Comparison of ENCODE assay signal across 14 cellular contexts in the genomic region with DNA sequence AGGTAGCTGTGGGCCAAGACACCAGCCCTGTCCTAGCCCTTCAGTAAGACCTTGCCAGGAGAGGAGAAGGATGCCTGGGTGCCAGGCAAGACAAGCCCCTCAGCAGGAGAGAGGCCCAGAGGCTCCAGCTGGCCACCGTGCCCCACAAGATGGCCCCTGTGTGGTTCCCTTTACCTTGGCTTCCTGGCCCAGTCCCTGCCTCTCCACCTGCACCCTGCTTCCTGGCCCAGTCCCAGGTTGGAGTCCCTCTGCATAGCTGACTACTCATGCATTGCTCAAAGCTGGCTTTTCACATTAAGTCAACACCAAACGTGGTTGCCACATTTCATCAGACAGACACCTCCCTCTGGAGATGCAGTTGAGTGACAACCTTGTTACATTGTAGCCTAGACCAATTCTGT. TPM values are rescaled to one million over a fixed set of nuclear protein-coding genes. Genes with fewer than 3 reads are reported as not detected.
DNase-seq lines count a peak whose midpoint lies in the region; ATAC-seq, FAIRE-seq and TF ChIP-seq lines count a peak whose summit lies in the region.
"Had no signal": no experiment of that assay in that cellular context is flagged by ENCODE, and none has a peak within 500 bp of the region (broad histone marks: within the 10 kb centered on the region; RNA-seq: fewer than 3 reads in every experiment).

No MANE protein-coding gene starts in this region.

- H3K4me3 Mint-ChIP-seq in activated CD8-positive, alpha-beta T cell treated with anti-CD3 and anti-CD28 coated beads, Interleukin-2, amount 10 ng/mL, durations not matched to agents 7 days and 5 days: no peak overlapping the region
- H3K4me3 Mint-ChIP-seq in activated CD8-positive, alpha-beta T cell treated with anti-CD3 and anti-CD28 coated beads for 36 hours: no peak overlapping the region
- H3K4me3 Mint-ChIP-seq: CD14-positive monocyte had no signal

- no peaks in the 10 kb centered on the region for H3K79me2 ChIP-seq in smooth muscle cell (ENCODE audit: low read depth)

- peak; percentile 80 for FAIRE-seq in bronchial epithelial cell (lab: Jason Lieb, UNC)

- H3K27me3 ChIP-seq in bronchial epithelial cell (ENCODE audit: control insufficient read depth, insufficient read depth, low read length): peaks cover 11% of the 10 kb centered on the region
- H3K27me3 ChIP-seq in smooth muscle cell (ENCODE audit: low read depth): peaks cover 28% of the 10 kb centered on the region

- no peak for DNase-seq in activated CD8-positive, alpha-beta T cell treated with anti-CD3 and anti-CD28 coated beads, Interleukin-2, amount 10 ng/mL, durations not matched to agents 7 days and 5 days
- DNase-seq in activated CD8-positive, alpha-beta T cell treated with anti-CD3 and anti-CD28 coated beads for 36 hours: no peak
- peak; percentile 73 for DNase-seq in NAMALWA (ENCODE audit: low spot score)
- DNase-seq in bronchial epithelial cell (ENCODE audit: low read depth): peak; percentile 85
- no peak for DNase-seq in omental fat pad (ENCODE audit: low spot score)
- no peak for DNase-seq in smooth muscle cell (lab: John Stamatoyannopoulos, UW; ENCODE audit: unreplicated experiment)
- DNase-seq: activated naive CD4-positive, alpha-beta T cell; erythroblast; Kasumi-1; stimulated activated CD4-positive, alpha-beta T cell treated with anti-CD3 and anti-CD28 coated beads, Interleukin-4, amount 100 ng/mL, for 24 hours had no signal

- H2AFZ ChIP-seq in smooth muscle cell (ENCODE audit: low read depth): no peak overlapping the region

- 77% methylated on average over 2 of the region's 2 CpGs for WGBS in smooth muscle cell (ENCODE audit: low lambda C conversion rate)

- H3K9ac ChIP-seq in smooth muscle cell (ENCODE audit: low read depth): no peak overlapping the region

- H3K36me3 Mint-ChIP-seq in activated CD8-positive, alpha-beta T cell treated with anti-CD3 and anti-CD28 coated beads, Interleukin-2, amount 10 ng/mL, durations not matched to agents 7 days and 5 days (ENCODE audit: low read depth): peaks cover 15% of the 10 kb centered on the region
- peaks cover 15% of the 10 kb centered on the region for H3K36me3 Mint-ChIP-seq in activated CD8-positive, alpha-beta T cell treated with anti-CD3 and anti-CD28 coated beads for 36 hours (ENCODE audit: low read depth)

- no peaks in the 10 kb centered on the region for H3K9me3 Mint-ChIP-seq in activated CD8-positive, alpha-beta T cell treated with anti-CD3 and anti-CD28 coated beads, Interleukin-2, amount 10 ng/mL, durations not matched to agents 7 days and 5 days (ENCODE audit: insufficient read depth)
- no peaks in the 10 kb centered on the region for H3K9me3 Mint-ChIP-seq in activated CD8-positive, alpha-beta T cell treated with anti-CD3 and anti-CD28 coated beads for 36 hours

- H3K4me3 ChIP-seq in bronchial epithelial cell (ENCODE audit: low read depth, low read length) (no peak overlapping the region), smooth muscle cell (no peak overlapping the region)
- H3K4me3 ChIP-seq: SJSA1 had no signal

- H3K27ac Mint-ChIP-seq in activated CD8-positive, alpha-beta T cell treated with anti-CD3 and anti-CD28 coated beads, Interleukin-2, amount 10 ng/mL, durations not matched to agents 7 days and 5 days: peak overlapping the region; percentile 35
- H3K27ac Mint-ChIP-seq in activated CD8-positive, alpha-beta T cell treated with anti-CD3 and anti-CD28 coated beads for 36 hours: no peak overlapping the region

- H4K20me1 ChIP-seq in smooth muscle cell (ENCODE audit: low read depth): peaks cover 5% of the 10 kb centered on the region

- H3K4me1 Mint-ChIP-seq in activated CD8-positive, alpha-beta T cell treated with anti-CD3 and anti-CD28 coated beads, Interleukin-2, amount 10 ng/mL, durations not matched to agents 7 days and 5 days (ENCODE audit: low read depth): peaks cover 33% of the 10 kb centered on the region
- H3K4me1 Mint-ChIP-seq in activated CD8-positive, alpha-beta T cell treated with anti-CD3 and anti-CD28 coated beads for 36 hours (ENCODE audit: low read depth): peaks cover 23% of the 10 kb centered on the region

- H3K4me1 ChIP-seq in smooth muscle cell (ENCODE audit: low read depth): peaks cover 10% of the 10 kb centered on the region

- H3K36me3 ChIP-seq in bronchial epithelial cell (ENCODE audit: control insufficient read depth, insufficient read depth, low read length) (peaks cover 14% of the 10 kb centered on the region), smooth muscle cell (ENCODE audit: low read depth) (no peaks in the 10 kb centered on the region)

- POLR2A ChIA-PET in activated CD8-positive, alpha-beta T cell treated with anti-CD3 and anti-CD28 coated beads, Interleukin-2, amount 10 ng/mL, durations not matched to agents 7 days and 5 days (lab: Charles Lee): interaction anchor here (0.6 to 6.5 kb wide), 4 partner anchors 11 to 1325 kb away, joined by 3 to 44 read pairs (median 4); a partner anchor contains a TSS
- POLR2A ChIA-PET in activated CD8-positive, alpha-beta T cell treated with anti-CD3 and anti-CD28 coated beads for 36 hours (lab: Charles Lee): interaction anchor here (1.3 to 29.2 kb wide), 5 partner anchors 9 to 161 kb away, joined by 4 to 505 read pairs (median 4); a partner anchor contains a TSS

- CTCF ChIA-PET in activated CD8-positive, alpha-beta T cell treated with anti-CD3 and anti-CD28 coated beads, Interleukin-2, amount 10 ng/mL, durations not matched to agents 7 days and 5 days (lab: Charles Lee): interaction anchor here (1.3 kb wide), 1 partner anchor 10 kb away, joined by 14 read pairs; no protein-coding TSS in a partner anchor
- CTCF ChIA-PET in activated CD8-positive, alpha-beta T cell treated with anti-CD3 and anti-CD28 coated beads for 36 hours (lab: Charles Lee): interaction anchor here (0.7 to 3.2 kb wide), 3 partner anchors 10 to 147 kb away, joined by 5 to 34 read pairs (median 5); no protein-coding TSS in a partner anchor

- H3F3A ChIP-seq in smooth muscle cell (ENCODE audit: low read depth): peaks cover 33% of the 10 kb centered on the region

- TF ChIP-seq CTCF in activated CD8-positive, alpha-beta T cell treated with anti-CD3 and anti-CD28 coated beads for 36 hours (IDR thresholded peaks at IDR 0.05): no peak
- TF ChIP-seq CTCF in bronchial epithelial cell (IDR thresholded peaks at IDR 0.05; ENCODE audit: insufficient read depth, low read length, severe bottlenecking) (no peak), omental fat pad (IDR thresholded peaks at IDR 0.05) (no peak), smooth muscle cell (IDR thresholded peaks at IDR 0.05; ENCODE audit: borderline replicate concordance, insufficient read depth, poor library complexity, severe bottlenecking) (no peak)

- no peak overlapping the region for H3K4me2 ChIP-seq in smooth muscle cell

- peaks cover 7% of the 10 kb centered on the region for H3K27me3 Mint-ChIP-seq in activated CD8-positive, alpha-beta T cell treated with anti-CD3 and anti-CD28 coated beads, Interleukin-2, amount 10 ng/mL, durations not matched to agents 7 days and 5 days (ENCODE audit: low read depth)
- H3K27me3 Mint-ChIP-seq in activated CD8-positive, alpha-beta T cell treated with anti-CD3 and anti-CD28 coated beads for 36 hours: peaks cover 12% of the 10 kb centered on the region

- ATAC-seq in activated CD8-positive, alpha-beta T cell treated with anti-CD3 and anti-CD28 coated beads, Interleukin-2, amount 10 ng/mL, durations not matched to agents 7 days and 5 days: no peak
- no peak for ATAC-seq in activated CD8-positive, alpha-beta T cell treated with anti-CD3 and anti-CD28 coated beads for 36 hours
- ATAC-seq in omental fat pad (ENCODE audit: low FRiP score) (peak; percentile 4), HG02885 (IDR thresholded peaks at IDR 0.05; ENCODE audit: poor library complexity, unreplicated experiment) (no peak), GM18517 (IDR thresholded peaks at IDR 0.05; ENCODE audit: unreplicated experiment) (no peak)

- H3K27ac ChIP-seq in smooth muscle cell (ENCODE audit: low read depth): no peak overlapping the region
- H3K27ac ChIP-seq: SJSA1 had no signal

- no peaks in the 10 kb centered on the region for H3K9me3 ChIP-seq in smooth muscle cell (replicated peaks; ENCODE audit: low read depth)

- intact Hi-C loops in activated CD8-positive, alpha-beta T cell treated with anti-CD3 and anti-CD28 coated beads for 36 hours (cut with micrococcal nuclease): no loop called here

RNA-seq across cellular contexts. Expression of a gene that starts 4.0 kb away (rescaled TPM):
- 1 to 10 TPM; 2.6 to 3.4 TPM for total RNA-seq in activated CD8-positive, alpha-beta T cell treated with anti-CD3 and anti-CD28 coated beads, Interleukin-2, amount 10 ng/mL, durations not matched to agents 7 days and 5 days
- 1 to 10 TPM; 5.4 to 7.2 TPM for total RNA-seq in activated CD8-positive, alpha-beta T cell treated with anti-CD3 and anti-CD28 coated beads for 36 hours
- 2.9 and 5.2 TPM in 2 replicates for total RNA-seq in bronchial epithelial cell
- total RNA-seq in omental fat pad: 1 to 10 TPM in 1 of 4 donors, under 1 TPM in 1, not detected in 2; 0.28 to 1.6 TPM
- total RNA-seq in smooth muscle cell: 3.0 and 4.4 TPM in 2 replicates
- 8.7 and 16.8 TPM in 2 replicates for polyA plus RNA-seq in smooth muscle cell

RNA-seq across cellular contexts. Expression of a gene that starts 9.7 kb away (rescaled TPM):
- total RNA-seq in activated CD8-positive, alpha-beta T cell treated with anti-CD3 and anti-CD28 coated beads, Interleukin-2, amount 10 ng/mL, durations not matched to agents 7 days and 5 days: 10 to 100 TPM; 27.2 to 30.5 TPM
- total RNA-seq in activated CD8-positive, alpha-beta T cell treated with anti-CD3 and anti-CD28 coated beads for 36 hours: 10 to 100 TPM; 33.5 to 33.9 TPM
- 16.1 and 18.4 TPM in 2 replicates for total RNA-seq in bronchial epithelial cell
- total RNA-seq in omental fat pad: 10 to 100 TPM; 11.9 to 18.4 (median 16.0) TPM
- total RNA-seq in smooth muscle cell: 12.1 and 15.1 TPM in 2 replicates
- polyA plus RNA-seq in smooth muscle cell: 33.5 and 41.2 TPM in 2 replicates

RNA-seq across cellular contexts. Expression of a gene that starts 12.5 kb away (rescaled TPM):
- not detected for total RNA-seq in activated CD8-positive, alpha-beta T cell treated with anti-CD3 and anti-CD28 coated beads, Interleukin-2, amount 10 ng/mL, durations not matched to agents 7 days and 5 days
- total RNA-seq in activated CD8-positive, alpha-beta T cell treated with anti-CD3 and anti-CD28 coated beads for 36 hours: under 1 TPM in 1 of 2 experiments, not detected in 1; 0.31 TPM
- total RNA-seq in bronchial epithelial cell (1.6 and 2.0 TPM in 2 replicates), omental fat pad (not detected), smooth muscle cell (0.13 TPM in 1 of 2 replicates, not detected in the other)
- polyA plus RNA-seq in smooth muscle cell: 0.35 and 1.7 TPM in 2 replicates
- polyA plus RNA-seq: CD14-positive monocyte had no signal

RNA-seq across cellular contexts. Expression of a gene that starts 15.9 kb away (rescaled TPM):
- total RNA-seq in activated CD8-positive, alpha-beta T cell treated with anti-CD3 and anti-CD28 coated beads, Interleukin-2, amount 10 ng/mL, durations not matched to agents 7 days and 5 days: 10 to 100 TPM; 75.1 to 75.9 TPM
- 10 to 100 TPM; 85.5 to 90.3 TPM for total RNA-seq in activated CD8-positive, alpha-beta T cell treated with anti-CD3 and anti-CD28 coated beads for 36 hours
- total RNA-seq in bronchial epithelial cell (26.3 and 31.9 TPM in 2 replicates), omental fat pad (10 to 100 TPM; 19.1 to 49.0 (median 24.3) TPM), smooth muscle cell (23.2 and 27.2 TPM in 2 replicates)
- 27.9 and 32.7 TPM in 2 replicates for polyA plus RNA-seq in smooth muscle cell

RNA-seq across cellular contexts. Expression of a gene that starts 21.9 kb away (rescaled TPM):
- total RNA-seq in activated CD8-positive, alpha-beta T cell treated with anti-CD3 and anti-CD28 coated beads, Interleukin-2, amount 10 ng/mL, durations not matched to agents 7 days and 5 days: 10 to 100 TPM; 37.6 to 37.9 TPM
- 10 to 100 TPM; 54.4 to 56.0 TPM for total RNA-seq in activated CD8-positive, alpha-beta T cell treated with anti-CD3 and anti-CD28 coated beads for 36 hours
- total RNA-seq in bronchial epithelial cell: 38.5 and 44.5 TPM in 2 replicates
- total RNA-seq in omental fat pad: 10 to 100 TPM; 32.2 to 44.3 (median 34.3) TPM
- total RNA-seq in smooth muscle cell: 25.8 and 28.5 TPM in 2 replicates
- polyA plus RNA-seq in smooth muscle cell: 62.0 and 81.7 TPM in 2 replicates

Comparison
In these comparisons a context has a peak if more than half of its experiments do, and no peak if none do; other contexts are left out.
1. DNase-seq: peak in NAMALWA (single experiment) and bronchial epithelial cell (single experiment); none in activated CD8-positive, alpha-beta T cell treated with anti-CD3 and anti-CD28 coated beads, Interleukin-2, amount 10 ng/mL, durations not matched to agents 7 days and 5 days (single experiment), activated CD8-positive, alpha-beta T cell treated with anti-CD3 and anti-CD28 coated beads for 36 hours (single experiment), omental fat pad (single experiment) and smooth muscle cell (single experiment).